Comparison of ENCODE assay signal across 33 cellular contexts in the genomic region with DNA sequence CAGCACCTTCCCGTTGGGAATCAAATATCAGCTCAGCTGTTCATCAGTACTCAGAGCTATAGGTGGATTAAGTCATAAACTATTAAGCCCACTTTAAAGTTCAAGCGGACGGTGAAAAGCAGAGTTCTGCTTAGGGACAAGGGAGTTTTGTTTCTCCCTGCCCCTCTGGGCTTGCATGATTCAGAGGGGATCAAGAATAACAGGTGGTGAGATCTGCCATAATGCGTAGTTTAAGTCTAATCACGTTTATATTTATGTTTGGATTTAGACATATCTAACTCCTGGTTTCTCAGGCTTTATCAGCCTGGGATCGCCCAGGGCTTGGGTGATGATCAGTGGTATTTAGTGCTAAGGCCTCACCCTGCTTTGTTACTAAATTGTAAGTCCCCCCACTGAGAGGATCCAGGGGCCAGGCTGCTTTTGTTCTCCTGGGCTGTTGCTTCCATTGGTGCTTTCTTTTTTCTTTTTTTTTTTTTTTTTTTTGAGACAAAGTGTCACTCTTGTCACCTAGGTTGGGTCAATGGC.
"Had no signal": no experiment of that assay in that cellular context is flagged by ENCODE, and none has a peak within 500 bp of the region (broad histone marks: within the 10 kb centered on the region; RNA-seq: fewer than 3 reads in every experiment).

No MANE protein-coding gene starts in this region.

- H3K27ac ChIP-seq: neutrophil, ovary, parathyroid adenoma, psoas muscle, right lobe of liver, sigmoid colon, skin epidermis, spleen, suprapubic skin, testis, tibial artery, transverse colon, upper lobe of right lung, uterus had no signal

- H3K27ac Mint-ChIP-seq: naive thymus-derived CD4-positive, alpha-beta T cell; natural killer cell; nephron; progenitor cell of endocrine pancreas; stimulated activated memory B cell treated with anti-CD40 and anti-IgM and Interleukin-4, amounts not matched to agents 10 μg/mL and 1 μg/mL and 100 μg/mL, for 72 hours; stimulated activated naive CD8-positive, alpha-beta T cell treated with anti-CD3 and anti-CD28 coated beads, Interleukin-15, amount 100 ng/mL, for 72 hours; type B pancreatic cell had no signal

- H3K36me3 ChIP-seq: neutrophil, ovary, right lobe of liver, sigmoid colon, spleen, suprapubic skin, tibial artery, transverse colon, upper lobe of right lung, uterus had no signal

- H3K9me3 Mint-ChIP-seq: natural killer cell; stimulated activated memory B cell treated with anti-CD40 and anti-IgM and Interleukin-4, amounts not matched to agents 10 μg/mL and 1 μg/mL and 100 μg/mL, for 72 hours; stimulated activated naive CD8-positive, alpha-beta T cell treated with anti-CD3 and anti-CD28 coated beads, Interleukin-15, amount 100 ng/mL, for 72 hours; type B pancreatic cell had no signal

- H3K9me3 ChIP-seq: neutrophil, ovary, psoas muscle, right lobe of liver, sigmoid colon, suprapubic skin, testis, transverse colon, upper lobe of right lung, uterus had no signal

- H3K9ac ChIP-seq: parathyroid adenoma had no signal

- H3K27me3 Mint-ChIP-seq: progenitor cell of endocrine pancreas; stimulated activated memory B cell treated with anti-CD40 and anti-IgM and Interleukin-4, amounts not matched to agents 10 μg/mL and 1 μg/mL and 100 μg/mL, for 72 hours; stimulated activated naive CD8-positive, alpha-beta T cell treated with anti-CD3 and anti-CD28 coated beads, Interleukin-15, amount 100 ng/mL, for 72 hours; type B pancreatic cell had no signal

- H3K4me3 Mint-ChIP-seq: naive thymus-derived CD4-positive, alpha-beta T cell; natural killer cell; nephron; stimulated activated memory B cell treated with anti-CD40 and anti-IgM and Interleukin-4, amounts not matched to agents 10 μg/mL and 1 μg/mL and 100 μg/mL, for 72 hours; stimulated activated naive CD8-positive, alpha-beta T cell treated with anti-CD3 and anti-CD28 coated beads, Interleukin-15, amount 100 ng/mL, for 72 hours; type B pancreatic cell had no signal

- H3K79me2 ChIP-seq: parathyroid adenoma had no signal

- H3K27me3 ChIP-seq: neutrophil, ovary, right lobe of liver, sigmoid colon, spleen, suprapubic skin, testis, tibial artery, transverse colon, upper lobe of right lung, uterus had no signal

- H3K36me3 Mint-ChIP-seq: naive thymus-derived CD4-positive, alpha-beta T cell; stimulated activated memory B cell treated with anti-CD40 and anti-IgM and Interleukin-4, amounts not matched to agents 10 μg/mL and 1 μg/mL and 100 μg/mL, for 72 hours; type B pancreatic cell had no signal

- DNase-seq: naive thymus-derived CD4-positive, alpha-beta T cell; natural killer cell; nucleus accumbens; ovary; posterior cingulate gyrus; psoas muscle; right cardiac atrium; right lobe of liver; sigmoid colon; spleen; stimulated activated CD4-positive, alpha-beta T cell treated with anti-CD3 and anti-CD28 coated beads, Interleukin-12 subunit alpha, Interleukin-12 subunit beta, amount 100 ng/mL, for 4 hours; stimulated activated CD4-positive, alpha-beta T cell treated with anti-CD3 and anti-CD28 coated beads, Interleukin-1b, Interleukin-23, amount 100 ng/mL, for 48 hours; stimulated activated CD4-positive, alpha-beta T cell treated with anti-CD3 and anti-CD28 coated beads, Interleukin-4, amount 100 ng/mL, for 1 hour; stimulated activated CD4-positive, alpha-beta T cell treated with anti-CD3 and anti-CD28 coated beads, Interleukin-4, amount 100 ng/mL, for 4 hours; stimulated activated CD8-positive, alpha-beta memory T cell treated with anti-CD3 and anti-CD28 coated beads, Interleukin-4, amount 100 ng/mL, for 48 hours; stimulated activated naive CD4-positive, alpha-beta T cell; stimulated activated naive CD8-positive, alpha-beta T cell treated with anti-CD3 and anti-CD28 coated beads, Interleukin-15, amount 100 ng/mL, for 72 hours; stimulated activated naive CD8-positive, alpha-beta T cell treated with anti-CD3 and anti-CD28 coated beads, Interleukin-15, Interleukin-2, amounts not matched to agents 100 U/mL and 50 U/mL, for 24 hours; substantia nigra; testis; tibial artery; transverse colon; upper lobe of right lung; uterus had no signal

- H3K4me1 ChIP-seq: parathyroid adenoma, psoas muscle, right lobe of liver, sigmoid colon, suprapubic skin, testis, tibial artery, transverse colon, upper lobe of right lung, uterus had no signal

- H3K4me2 ChIP-seq: smooth muscle cell had no signal

- H3K4me1 Mint-ChIP-seq: stimulated activated memory B cell treated with anti-CD40 and anti-IgM and Interleukin-4, amounts not matched to agents 10 μg/mL and 1 μg/mL and 100 μg/mL, for 72 hours had no signal

- H2AFZ ChIP-seq: parathyroid adenoma had no signal

- H3K4me3 ChIP-seq: ovary, psoas muscle, right lobe of liver, sigmoid colon, skin epidermis, smooth muscle cell, spleen, suprapubic skin, testis, tibial artery, transverse colon, upper lobe of right lung, uterus had no signal
